8 cellular contexts compared by ENCODE assay signal in genomic region chr19:10719466-10719961, GRCh38. TPM values are rescaled to one million over a fixed set of nuclear protein-coding genes. Genes with fewer than 3 reads are reported as not detected.
A peak's percentile ranks its signal among the peaks of the same experiment; 100 is the strongest.
DNase-seq lines count a peak whose midpoint lies in the region; ATAC-seq and TF ChIP-seq lines count a peak whose summit lies in the region.

No MANE protein-coding gene starts in this region.

- no peaks in the 10 kb centered on the region for H3K36me3 ChIP-seq in prostate gland

- peak; percentile 15 for DNase-seq in RPMI7951 (ENCODE audit: low read depth)
- no peak for DNase-seq in epithelial cell of esophagus (ENCODE audit: low read depth)
- no peak for DNase-seq in prostate gland (ENCODE audit: low spot score)
- no peak for DNase-seq in SKM-1 treated with dmso at 0.1 percent for 144 hours (lab: John Stamatoyannopoulos, UW; ENCODE audit: unreplicated experiment)
- DNase-seq in 8988T: no peak

- 47% methylated on average over 5 of the region's 5 CpGs for WGBS in prostate gland

- no peaks in the 10 kb centered on the region for H3K9me3 ChIP-seq in prostate gland

- H3K27me3 ChIP-seq in prostate gland (replicated peaks; ENCODE audit: insufficient read depth): no peaks in the 10 kb centered on the region

- ATAC-seq in GM21576 (IDR thresholded peaks at IDR 0.05; ENCODE audit: unreplicated experiment): no peak
- no peak for ATAC-seq in GM19035 (IDR thresholded peaks at IDR 0.05; ENCODE audit: unreplicated experiment)

- peaks cover 10% of the 10 kb centered on the region for H3K4me1 ChIP-seq in prostate gland (replicated peaks)

- H3K27ac ChIP-seq in prostate gland: peak overlapping the region; percentile 83 to 91

- intact Hi-C loops in prostate gland (cut with DNase I): loop anchor here (5.0 kb wide), 1 partner anchor 143 kb away; no protein-coding TSS in a partner anchor

- H3K4me3 ChIP-seq in GM12875 (ENCODE audit: low read depth, low read length) (peak overlapping the region; percentile 98), epithelial cell of esophagus (ENCODE audit: low read length) (peak overlapping the region; percentile 89), prostate gland (peak overlapping the region; percentile 92 to 98)

- TF ChIP-seq POLR2A in prostate gland (IDR thresholded peaks at IDR 0.05): no peak

- TF ChIP-seq CTCF in GM12875 (IDR thresholded peaks at IDR 0.05; ENCODE audit: borderline replicate concordance, insufficient read depth, low read depth, low read length): no peak
- TF ChIP-seq CTCF in epithelial cell of esophagus (IDR thresholded peaks at IDR 0.05; ENCODE audit: insufficient read depth, low read depth, low read length, missing control alignments): no peak
- no peak for TF ChIP-seq CTCF in prostate gland (IDR thresholded peaks at IDR 0.05)

RNA-seq across cellular contexts. Expression of gene DNM2, which starts 1.6 kb away (rescaled TPM):
- 46.6 and 77.3 TPM in 2 replicates for total RNA-seq in RPMI7951 (2014; rRNA removed; shearing (Covaris generic))
- total RNA-seq in prostate gland: 100 to 1,000 TPM; 137 to 279 TPM

RNA-seq across cellular contexts. Expression of gene QTRT1, which starts 18.3 kb away (rescaled TPM):
- 18.4 and 25.5 TPM in 2 replicates for total RNA-seq in RPMI7951 (2014; rRNA removed; shearing (Covaris generic))
- 10 to 100 TPM; 45.0 to 49.0 TPM for total RNA-seq in prostate gland
